In genomic region chr2:28606986-28607441, GRCh38 we compare ENCODE assay signal across 9 cellular contexts.
DNase-seq lines count a peak whose midpoint lies in the region; ATAC-seq and TF ChIP-seq lines count a peak whose summit lies in the region.
"Had no signal": no experiment of that assay in that cellular context is flagged by ENCODE, and none has a peak within 500 bp of the region (broad histone marks: within the 10 kb centered on the region; RNA-seq: fewer than 3 reads in every experiment).

No MANE protein-coding gene starts in this region.

- no peaks in the 10 kb centered on the region for H3K9me3 Mint-ChIP-seq in activated T-helper 17 cell treated with anti-CD3 and anti-CD28 coated beads, Interleukin-2, amount 50 U/mL, for 72 hours

- TF ChIP-seq CTCF in HEK293 (tag by site-specific recombination; IDR thresholded peaks at IDR 0.05), result peak; percentile 19; the same call in 1 of the 2 replicates
- peak in 1 of 11 experiments; percentile 12 for TF ChIP-seq CTCF in spleen (IDR thresholded peaks at IDR 0.05 in 8 of 11, conservative IDR thresholded peaks at IDR 0.05 in 3 of 11)

- no peaks in the 10 kb centered on the region for H3K36me3 ChIP-seq in HEK293 (ENCODE audit: control insufficient read depth in 2 of 2, insufficient read depth in 1 of 2, low read length in 2 of 2)
- H3K36me3 ChIP-seq in spleen, result peaks cover 0 to 9% (median 0%) of the 10 kb centered on the region in 6 donors
- H3K36me3 ChIP-seq: lower lobe of right lung had no signal

- TF ChIP-seq POLR2A in spleen (IDR thresholded peaks at IDR 0.05), result no peak

- no peaks in the 10 kb centered on the region for H3K9me3 ChIP-seq in HEK293 (ENCODE audit: control insufficient read depth, insufficient read depth, low read depth, low read length)
- no peaks in the 10 kb centered on the region for H3K9me3 ChIP-seq in spleen
- H3K9me3 ChIP-seq: lower lobe of right lung had no signal

- ATAC-seq in activated T-helper 17 cell treated with anti-CD3 and anti-CD28 coated beads, Interleukin-2, amount 50 U/mL, for 72 hours (replicated peaks), result no peak
- ATAC-seq in left cardiac atrium (peak; percentile 37 to 61), HG02840 (IDR thresholded peaks at IDR 0.05; ENCODE audit: low FRiP score, unreplicated experiment) (no peak), GM18520 (IDR thresholded peaks at IDR 0.05; ENCODE audit: unreplicated experiment) (no peak)
- ATAC-seq: lower lobe of right lung had no signal

- intact Hi-C loops in left cardiac atrium (cut with DNase I) (no loop called here), spleen (cut with DNase I; ENCODE audit: low total_unique reads) (no loop called here)

- no peaks in the 10 kb centered on the region for H3K27me3 Mint-ChIP-seq in activated T-helper 17 cell treated with anti-CD3 and anti-CD28 coated beads, Interleukin-2, amount 50 U/mL, for 72 hours

- H3K27ac ChIP-seq in HEK293 (ENCODE audit: extremely low read depth, low read depth, low read length) (no peak overlapping the region), spleen (peak overlapping the region in 5 of 8 donors; percentile 41 to 59 (median 49))
- H3K27ac ChIP-seq: lower lobe of right lung had no signal

- POLR2A ChIA-PET in HEK293 (lab: Yijun Ruan, JAX), result interaction anchor here (0.5 kb wide), 1 partner anchor 40 kb away, joined by 4 read pairs; no protein-coding TSS in a partner anchor

- H3K27me3 ChIP-seq in spleen (replicated peaks in 1 of 7), result no peaks in the 10 kb centered on the region

- H3K4me1 ChIP-seq in HEK293 (ENCODE audit: control insufficient read depth, insufficient read depth, low read length) (no peaks in the 10 kb centered on the region), spleen (peaks cover 0 to 36% (median 6%) of the 10 kb centered on the region in 6 donors)

- no peaks in the 10 kb centered on the region for H3K36me3 Mint-ChIP-seq in activated T-helper 17 cell treated with anti-CD3 and anti-CD28 coated beads, Interleukin-2, amount 50 U/mL, for 72 hours (ENCODE audit: low read depth)

- H3K4me3 ChIP-seq in HEK293 (ENCODE audit: low read depth, low read length) (no peak overlapping the region), spleen (no peak overlapping the region)
- H3K4me3 ChIP-seq: lower lobe of right lung had no signal

- no peak overlapping the region for H3K4me3 Mint-ChIP-seq in activated T-helper 17 cell treated with anti-CD3 and anti-CD28 coated beads, Interleukin-2, amount 50 U/mL, for 72 hours

- CTCF ChIA-PET in HEK293 (lab: Yijun Ruan, JAX), result interaction anchor here (1.7 to 4.6 kb wide), 2 partner anchors 8 to 12 kb away, joined by 5 to 46 read pairs; no protein-coding TSS in a partner anchor

- peak overlapping the region; percentile 47 for H3K27ac Mint-ChIP-seq in activated T-helper 17 cell treated with anti-CD3 and anti-CD28 coated beads, Interleukin-2, amount 50 U/mL, for 72 hours

- 51 to 73% (median 56%) methylated on average over 5 of the region's 5 CpGs for WGBS in spleen, 5 donors

- peaks cover 24% of the 10 kb centered on the region for H3K4me1 Mint-ChIP-seq in activated T-helper 17 cell treated with anti-CD3 and anti-CD28 coated beads, Interleukin-2, amount 50 U/mL, for 72 hours

- DNase-seq in left cardiac atrium (peak; percentile 24), spleen (peak; percentile 66), RPMI8226 (no peak)
- no peak for DNase-seq in activated CD8-positive, alpha-beta memory T cell treated with anti-CD3 and anti-CD28 coated beads, Interleukin-2, amount 50 U/mL, for 4 hours
- DNase-seq: lower lobe of right lung had no signal

TF ChIP-seq in HEK293, 187 proteins besides CTCF, POLR2A, EP300 and RAD21:
- TF ChIP-seq ZNF202 (tag by site-specific recombination; IDR thresholded peaks at IDR 0.05; ENCODE audit: borderline replicate concordance), result no peak
- TF ChIP-seq ZNF140 (tag by site-specific recombination; IDR thresholded peaks at IDR 0.05), result no peak
- no peak for TF ChIP-seq ZNF521 (tag by site-specific recombination; IDR thresholded peaks at IDR 0.05)
- TF ChIP-seq, protein P1, sequence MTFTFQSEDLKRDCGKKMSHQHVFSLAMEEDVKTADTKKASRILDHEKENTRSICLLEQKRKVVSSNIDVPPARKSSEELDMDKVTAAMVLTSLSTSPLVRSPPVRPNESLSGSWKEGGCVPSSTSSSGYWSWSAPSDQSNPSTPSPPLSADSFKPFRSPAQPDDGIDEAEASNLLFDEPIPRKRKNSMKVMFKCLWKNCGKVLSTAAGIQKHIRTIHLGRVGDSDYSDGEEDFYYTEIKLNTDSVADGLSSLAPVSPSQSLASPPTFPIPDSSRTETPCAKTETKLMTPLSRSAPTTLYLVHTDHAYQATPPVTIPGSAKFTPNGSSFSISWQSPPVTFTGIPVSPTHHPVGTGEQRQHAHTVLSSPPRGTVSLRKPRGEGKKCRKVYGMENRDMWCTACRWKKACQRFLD (tag by site-specific recombination; IDR thresholded peaks at IDR 0.05), result no peak
- TF ChIP-seq REST (tag by site-specific recombination; IDR thresholded peaks at IDR 0.05), result no peak
- TF ChIP-seq KLF1 (tag by site-specific recombination; IDR thresholded peaks at IDR 0.05), result no peak
- TF ChIP-seq ZBTB17 (tag by site-specific recombination; IDR thresholded peaks at IDR 0.05), result 0 out of 2 replicates have a peak, but pooled peaks have one; percentile 27

Comparison
In these comparisons a context has a peak if more than half of its experiments do, and no peak if none do; other contexts are left out.
1. ATAC-seq: peak in left cardiac atrium (2 of 2); none in activated T-helper 17 cell treated with anti-CD3 and anti-CD28 coated beads, Interleukin-2, amount 50 U/mL, for 72 hours (single experiment), HG02840 (single experiment) and GM18520 (single experiment).
2. DNase-seq: peak in left cardiac atrium (single experiment) and spleen (single experiment); none in activated CD8-positive, alpha-beta memory T cell treated with anti-CD3 and anti-CD28 coated beads, Interleukin-2, amount 50 U/mL, for 4 hours (single experiment) and RPMI8226 (single experiment).